8 cellular contexts compared by ENCODE assay signal in the genomic region with DNA sequence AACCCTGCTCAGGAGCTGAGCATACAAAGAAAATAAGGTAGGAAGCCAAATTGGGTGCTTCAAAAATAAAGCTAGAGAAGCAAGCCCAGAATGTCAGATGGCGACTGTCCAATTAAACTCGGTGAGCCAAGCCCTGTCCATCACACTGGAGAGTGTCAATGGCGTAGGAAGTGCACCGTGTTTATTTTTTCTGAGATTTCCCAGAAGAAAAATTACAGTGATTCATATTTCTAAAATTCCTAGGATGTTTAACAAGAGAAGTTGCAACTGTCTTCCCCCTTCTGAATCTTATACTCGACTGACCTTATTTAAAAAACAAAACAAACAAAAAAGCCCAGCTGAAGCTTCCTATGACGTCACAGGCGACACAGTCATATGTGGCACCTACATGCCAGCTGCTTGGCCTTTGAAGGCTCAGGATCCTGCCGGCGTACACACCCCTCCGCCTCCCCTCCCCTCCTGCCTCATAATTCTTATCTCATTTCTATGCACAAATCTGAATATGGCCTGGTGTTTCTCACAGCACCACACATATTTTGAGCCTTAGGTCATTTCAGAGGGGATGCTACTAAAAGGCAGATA.
A peak's percentile ranks its signal among the peaks of the same experiment; 100 is the strongest.
DNase-seq lines count a peak whose midpoint lies in the region; ATAC-seq and TF ChIP-seq lines count a peak whose summit lies in the region.

No MANE protein-coding gene starts in this region.

- H3K9me3 Mint-ChIP-seq in H9: no peaks in the 10 kb centered on the region

- no peak overlapping the region for H4K5ac ChIP-seq in H9 (ENCODE audit: insufficient read length, low read depth, low read length)

- H2AK5ac ChIP-seq in H9 (ENCODE audit: insufficient read length, low read length): no peak overlapping the region

- H3K27ac Mint-ChIP-seq in H9: no peak overlapping the region

- no peak overlapping the region for H2BK15ac ChIP-seq in H9 (ENCODE audit: low read depth, low read length)

- no peaks in the 10 kb centered on the region for H3K9me3 ChIP-seq in right cardiac atrium (ENCODE audit: control insufficient read depth, low read length)
- no peaks in the 10 kb centered on the region for H3K9me3 ChIP-seq in stomach
- H3K9me3 ChIP-seq in H9 (ENCODE audit: control insufficient read depth, low read depth, low read length): no peaks in the 10 kb centered on the region

- H3K23me2 ChIP-seq in H9 (ENCODE audit: insufficient read length, low read depth, low read length, poor library complexity, severe bottlenecking): no peaks in the 10 kb centered on the region

- no peak for TF ChIP-seq CTCF in stomach (IDR thresholded peaks at IDR 0.05)
- no peak for TF ChIP-seq CTCF in H9 (conservative IDR thresholded peaks at IDR 0.05)

- H3K4me2 ChIP-seq in H9 (ENCODE audit: insufficient read depth, insufficient read length, low read length): no peak overlapping the region

- no peak overlapping the region for H2BK12ac ChIP-seq in H9 (ENCODE audit: insufficient read length, low read depth, low read length)

- no peak overlapping the region for H3K9ac ChIP-seq in H9 (ENCODE audit: extremely low read depth, insufficient read length, low read length)

- H3K14ac ChIP-seq in H9 (ENCODE audit: insufficient read depth, low read length): no peak overlapping the region

- intact Hi-C loops in Right ventricle myocardium inferior (cut with DNase I) (no loop called here), cardiac septum (cut with DNase I) (loop anchor here (5.0 kb wide), 1 partner anchor 35 kb away; no protein-coding TSS in a partner anchor), right cardiac atrium (cut with DNase I) (no loop called here), stomach (cut with DNase I; ENCODE audit: low total_unique reads) (no loop called here)

- DNase-seq in Right ventricle myocardium inferior (ENCODE audit: missing footprints): peak; percentile 54
- no peak for DNase-seq in cardiac septum (ENCODE audit: low spot score)
- peak; percentile 68 for DNase-seq in activated gamma-delta T cell treated with Interleukin-2 at 50 U/mL for 16 hours
- DNase-seq in right cardiac atrium: peak in 2 of 3 donors; percentile 57 to 66
- DNase-seq in stomach: peak; percentile 44
- DNase-seq in H9: no peak
- DNase-seq in HUDEP-2 (lab: John Stamatoyannopoulos, UW; ENCODE audit: unreplicated experiment in 76 of 76): no peak

- H3K79me1 ChIP-seq in H9 (ENCODE audit: insufficient read depth, low read depth, low read length, poor library complexity, severe bottlenecking): no peaks in the 10 kb centered on the region

- no peak overlapping the region for H2BK120ac ChIP-seq in H9 (ENCODE audit: low read depth, low read length, poor library complexity, severe bottlenecking)

- no peak overlapping the region for H2BK20ac ChIP-seq in H9 (ENCODE audit: low read depth, low read length, poor library complexity, severe bottlenecking)

- H4K91ac ChIP-seq in H9 (ENCODE audit: insufficient read length, low read depth, low read length): no peak overlapping the region

- TF ChIP-seq POLR2A in stomach (IDR thresholded peaks at IDR 0.05): no peak

- H3K36me3 ChIP-seq in stomach: peaks cover 0 to 11% (median 2%) of the 10 kb centered on the region in 4 donors

- TF ChIP-seq EP300 in stomach (IDR thresholded peaks at IDR 0.05): no peak

- H3K4ac ChIP-seq in H9 (ENCODE audit: low read depth, low read length): no peak overlapping the region

- no peaks in the 10 kb centered on the region for H4K20me1 ChIP-seq in H9 (ENCODE audit: control insufficient read depth, insufficient read depth, insufficient read length)

- no peak overlapping the region for H3K23ac ChIP-seq in H9 (ENCODE audit: insufficient read length, low read depth, low read length)

- H3K79me2 ChIP-seq in H9 (ENCODE audit: insufficient read depth, low read length): no peaks in the 10 kb centered on the region

- H3K18ac ChIP-seq in H9 (ENCODE audit: insufficient read length, low read depth, low read length): no peak overlapping the region

- H3K27me3 ChIP-seq in right cardiac atrium (ENCODE audit: control insufficient read depth, insufficient read depth): no peaks in the 10 kb centered on the region
- H3K27me3 ChIP-seq in stomach: no peaks in the 10 kb centered on the region
- H3K27me3 ChIP-seq in H9 (ENCODE audit: insufficient read depth, low read length): no peaks in the 10 kb centered on the region

- H3K27me3 Mint-ChIP-seq in H9 (ENCODE audit: low read depth): no peaks in the 10 kb centered on the region

- no peak overlapping the region for H4K8ac ChIP-seq in H9 (replicated peaks; ENCODE audit: insufficient read length, low read depth, low read length)

- H3K4me1 Mint-ChIP-seq in H9: peaks cover 18 to 25% of the 10 kb centered on the region in 2 experiments

- H3K56ac ChIP-seq in H9 (ENCODE audit: insufficient read length, low read depth, low read length): no peak overlapping the region

- ATAC-seq in Right ventricle myocardium inferior (peak; percentile 26), right cardiac atrium (peak; percentile 51 to 65), GM21526 (IDR thresholded peaks at IDR 0.05; ENCODE audit: low FRiP score, unreplicated experiment) (no peak)

- no peaks in the 10 kb centered on the region; a peak in 1 of 7 replicates for H3K36me3 Mint-ChIP-seq in H9 (ENCODE audit: insufficient read depth in 1 of 3, low read depth in 3 of 3)

- H3K4me3 ChIP-seq in right cardiac atrium (ENCODE audit: low read length) (no peak overlapping the region), stomach (no peak overlapping the region)

- peak overlapping the region; percentile 42 for H3K27ac ChIP-seq in right cardiac atrium (ENCODE audit: low read length)
- H3K27ac ChIP-seq in stomach: peak overlapping the region; percentile 3 to 83 (median 50)
- no peak overlapping the region for H3K27ac ChIP-seq in H9 (ENCODE audit: insufficient read length, low read depth, low read length)

- no peak overlapping the region for H2AFZ ChIP-seq in H9 (ENCODE audit: low read length)

- WGBS in right cardiac atrium: 24% methylated on average over 10 of the region's 10 CpGs
- 37 to 50% (median 45%) methylated on average over 10 of the region's 10 CpGs for WGBS in stomach, 5 donors
- no CpG with 5 or more reads among the region's 10 CpGs for WGBS in H9 (ENCODE audit: extremely low coverage, insufficient read length, low lambda C conversion rate)

- no peak overlapping the region for H3T11ph ChIP-seq in H9 (ENCODE audit: low read length)

- peaks cover 7% of the 10 kb centered on the region for H3K4me1 ChIP-seq in right cardiac atrium (ENCODE audit: control insufficient read depth, insufficient read depth, low read length)
- H3K4me1 ChIP-seq in stomach: peaks cover 44 to 86% (median 70%) of the 10 kb centered on the region in 4 donors
- no peaks in the 10 kb centered on the region; the same call in 1 of the 2 replicates for H3K4me1 ChIP-seq in H9 (ENCODE audit: insufficient read depth, low read length)

- no peak overlapping the region for H3K4me3 Mint-ChIP-seq in H9

- H2BK5ac ChIP-seq in H9 (ENCODE audit: insufficient read length, low read length): no peak overlapping the region

Comparison
In these comparisons a context has a peak if more than half of its experiments do, and no peak if none do; other contexts are left out.
1. DNase-seq: peak in Right ventricle myocardium inferior (single experiment), activated gamma-delta T cell treated with Interleukin-2 at 50 U/mL for 16 hours (single experiment), right cardiac atrium (2 of 3) and stomach (single experiment); none in cardiac septum (single experiment), H9 (single experiment) and HUDEP-2 (0 of 76).